In genomic region chr3:133162906-133163305, GRCh38 we compare ENCODE assay signal across 17 cellular contexts.
"Had no signal": no experiment of that assay in that cellular context is flagged by ENCODE, and none has a peak within 500 bp of the region (broad histone marks: within the 10 kb centered on the region; RNA-seq: fewer than 3 reads in every experiment).

No MANE protein-coding gene starts in this region.

- H3K27me3 ChIP-seq: breast epithelium, hepatocyte, ovary had no signal

- H3K9me3 ChIP-seq: breast epithelium, ovary had no signal

- H3K4me3 ChIP-seq: breast epithelium, hepatocyte, ovary, smooth muscle cell had no signal

- ATAC-seq: activated CD8-positive, alpha-beta T cell treated with anti-CD3 and anti-CD28 coated beads for 36 hours; activated T-helper 17 cell treated with anti-CD3 and anti-CD28 coated beads, Interleukin-2, amount 50 U/mL, for 72 hours; effector memory CD8-positive, alpha-beta T cell; left cardiac atrium; naive thymus-derived CD8-positive, alpha-beta T cell; sciatic nerve; stimulated activated memory B cell treated with anti-CD40 and anti-IgM and Interleukin-4, amounts not matched to agents 10 μg/mL and 1 μg/mL and 100 μg/mL, for 72 hours had no signal

- H3K36me3 ChIP-seq: breast epithelium, ovary had no signal

- H3K27ac ChIP-seq: breast epithelium, hepatocyte, ovary had no signal

- DNase-seq: activated CD4-positive, alpha-beta T cell treated with anti-CD3 and anti-CD28 coated beads, Interleukin-2, amount 10 ng/mL, durations not matched to agents 24 days and 14 days; activated CD8-positive, alpha-beta T cell treated with anti-CD3 and anti-CD28 coated beads for 36 hours; activated naive CD4-positive, alpha-beta T cell treated with anti-CD3 and anti-CD28 coated beads for 36 hours; activated T-cell treated with anti-CD3 and anti-CD28 coated beads, Interleukin-2, amount 50 U/mL, for 1 hour; dermis blood vessel endothelial cell; effector memory CD8-positive, alpha-beta T cell; left cardiac atrium; mesendoderm; naive thymus-derived CD8-positive, alpha-beta T cell; ovary; stimulated activated CD4-positive, alpha-beta T cell treated with anti-CD3 and anti-CD28 coated beads, Interleukin-4, amount 100 ng/mL, for 24 hours had no signal

- H3K4me1 ChIP-seq: breast epithelium had no signal
